8 cellular contexts compared by ENCODE assay signal in genomic region chr1:169367686-169368405, GRCh38. TPM values are rescaled to one million over a fixed set of nuclear protein-coding genes. Genes with fewer than 3 reads are reported as not detected.
DNase-seq lines count a peak whose midpoint lies in the region; ATAC-seq and TF ChIP-seq lines count a peak whose summit lies in the region.

A gene with protein sequence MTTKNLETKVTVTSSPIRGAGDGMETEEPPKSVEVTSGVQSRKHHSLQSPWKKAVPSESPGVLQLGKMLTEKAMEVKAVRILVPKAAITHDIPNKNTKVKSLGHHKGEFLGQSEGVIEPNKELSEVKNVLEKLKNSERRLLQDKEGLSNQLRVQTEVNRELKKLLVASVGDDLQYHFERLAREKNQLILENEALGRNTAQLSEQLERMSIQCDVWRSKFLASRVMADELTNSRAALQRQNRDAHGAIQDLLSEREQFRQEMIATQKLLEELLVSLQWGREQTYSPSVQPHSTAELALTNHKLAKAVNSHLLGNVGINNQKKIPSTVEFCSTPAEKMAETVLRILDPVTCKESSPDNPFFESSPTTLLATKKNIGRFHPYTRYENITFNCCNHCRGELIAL (plus strand): TSS chr1:169368195. CDS start chr1:169369523, 1,328 bp downstream.
Gene NME7 (minus strand): TSS chr1:169367797. CDS start chr1:169367710, 87 bp downstream.

- DNase-seq in GM06990 (ENCODE audit: extremely low read depth, insufficient read length) (peak; percentile 97), NCI-H1092 treated with DMSO at 0.1 percent for 48 hours (lab: John Stamatoyannopoulos, UW) (peak; percentile 98), head of caudate nucleus (peak; percentile 92 to 99 (median 97)), osteocyte (ENCODE audit: extremely low spot score, unreplicated experiment) (peak; percentile 98)
- peak; percentile 95 to 97 for DNase-seq in activated naive CD4-positive, alpha-beta T cell treated with anti-CD3 and anti-CD28 coated beads, Interleukin-2, amount 50 U/mL, for 72 hours (ENCODE audit: low spot score in 2 of 2)

- H3K4me3 ChIP-seq in GM06990 (replicated peaks; ENCODE audit: low read depth, low read length) = peak within 1 kb of the TSS; percentile 79
- peak within 1 kb of the TSS; percentile 73 for H3K4me3 ChIP-seq in thymus (ENCODE audit: low read length)

- no peaks in the 10 kb centered on the region for H3K9me3 ChIP-seq in thymus (ENCODE audit: control insufficient read depth)

- H3K27ac ChIP-seq in thymus (ENCODE audit: low read depth) = peak within 1 kb of the TSS; percentile 86

- H3K36me3 Mint-ChIP-seq in activated naive CD4-positive, alpha-beta T cell treated with anti-CD3 and anti-CD28 coated beads, Interleukin-2, amount 50 U/mL, for 72 hours = peaks cover 0 to 5% of the 10 kb centered on the region in 2 donors
- H3K36me3 Mint-ChIP-seq in osteocyte (ENCODE audit: unreplicated experiment) = peaks cover 12% of the 10 kb centered on the region

- TF ChIP-seq CTCF in GM06990 (IDR thresholded peaks at IDR 0.05; ENCODE audit: insufficient read depth, low read length, poor library complexity, severe bottlenecking) = no peak
- no peak for TF ChIP-seq CTCF in osteocyte (IDR thresholded peaks at IDR 0.05)

- no peaks in the 10 kb centered on the region for H3K9me3 Mint-ChIP-seq in activated naive CD4-positive, alpha-beta T cell treated with anti-CD3 and anti-CD28 coated beads, Interleukin-2, amount 50 U/mL, for 72 hours
- no peaks in the 10 kb centered on the region for H3K9me3 Mint-ChIP-seq in osteocyte (ENCODE audit: unreplicated experiment)

- peaks cover 6% of the 10 kb centered on the region for H3K4me1 ChIP-seq in thymus (ENCODE audit: control insufficient read depth, insufficient read depth, low read length)

- H3K4me1 Mint-ChIP-seq in osteocyte (ENCODE audit: unreplicated experiment) = peaks cover 27% of the 10 kb centered on the region

- ATAC-seq in HG02610 (IDR thresholded peaks at IDR 0.05; ENCODE audit: unreplicated experiment) (peak; percentile 96), SK-N-SH treated with all-trans-retinoic acid at 6 μM for 48 hours (peak; percentile 96)
- ATAC-seq in activated naive CD4-positive, alpha-beta T cell treated with anti-CD3 and anti-CD28 coated beads, Interleukin-2, amount 50 U/mL, for 72 hours = peak; percentile 93 to 94

- no peaks in the 10 kb centered on the region for H3K27me3 Mint-ChIP-seq in osteocyte (ENCODE audit: unreplicated experiment)

- H3K4me3 Mint-ChIP-seq in osteocyte (ENCODE audit: unreplicated experiment) = no peak within 1 kb of the TSS

- H3K36me3 ChIP-seq in GM06990 (ENCODE audit: control insufficient read depth, insufficient read depth, low read length) = no peaks in the 10 kb centered on the region
- H3K36me3 ChIP-seq in thymus (ENCODE audit: control insufficient read depth, insufficient read depth) = no peaks in the 10 kb centered on the region

- no peaks in the 10 kb centered on the region for H3K27me3 ChIP-seq in GM06990 (replicated peaks; ENCODE audit: control insufficient read depth, insufficient read depth, low read length)
- H3K27me3 ChIP-seq in thymus (ENCODE audit: control insufficient read depth, insufficient read depth) = no peaks in the 10 kb centered on the region

- H3K27ac Mint-ChIP-seq in activated naive CD4-positive, alpha-beta T cell treated with anti-CD3 and anti-CD28 coated beads, Interleukin-2, amount 50 U/mL, for 72 hours = no peak within 1 kb of the TSS
- H3K27ac Mint-ChIP-seq in osteocyte (ENCODE audit: unreplicated experiment) = no peak within 1 kb of the TSS

- WGBS in thymus = under 1% methylated on average over 37 of the region's 37 CpGs

- intact Hi-C loops in head of caudate nucleus (cut with DNase I) = no loop called here

TF ChIP-seq in SK-N-SH treated with all-trans-retinoic acid at 6 μM for 48 hours, 23 proteins besides CTCF, POLR2A, EP300 and RAD21:
- TF ChIP-seq ZC3H10 (CRISPR knock-in tag; IDR thresholded peaks at IDR 0.05) = no peak
- TF ChIP-seq CSDC2 (CRISPR knock-in tag; IDR thresholded peaks at IDR 0.05) = no peak
- no peak for TF ChIP-seq RARB (CRISPR knock-in tag; IDR thresholded peaks at IDR 0.05)
- no peak for TF ChIP-seq ZNF565 (CRISPR knock-in tag; conservative IDR thresholded peaks at IDR 0.05; ENCODE audit: low read depth)
- no peak for TF ChIP-seq ARNTL (CRISPR knock-in tag; IDR thresholded peaks at IDR 0.05; ENCODE audit: borderline replicate concordance, low read depth)
- TF ChIP-seq CREB5 (CRISPR knock-in tag; IDR thresholded peaks at IDR 0.05; ENCODE audit: low read depth) = no peak

RNA-seq across cellular contexts. Expression of the first gene that starts in this region (rescaled TPM):
- total RNA-seq in activated naive CD4-positive, alpha-beta T cell treated with anti-CD3 and anti-CD28 coated beads, Interleukin-2, amount 50 U/mL, for 72 hours = 1 to 10 TPM; 6.1 to 9.8 TPM
- 22.4 and 23.2 TPM in 2 replicates for total RNA-seq in osteocyte
- polyA plus RNA-seq in thymus = 16.8 TPM

RNA-seq across cellular contexts. Expression of gene NME7, which starts in this region (rescaled TPM):
- 10 to 100 TPM; 13.0 TPM for total RNA-seq in activated naive CD4-positive, alpha-beta T cell treated with anti-CD3 and anti-CD28 coated beads, Interleukin-2, amount 50 U/mL, for 72 hours
- 16.2 and 20.5 TPM in 2 replicates for total RNA-seq in osteocyte
- 14.9 TPM for polyA plus RNA-seq in thymus

Comparison
In these comparisons a context has a peak if more than half of its experiments do, and no peak if none do; other contexts are left out.
1. Peak in every context shown above with its lines: DNase-seq, ATAC-seq, H3K4me3 ChIP-seq and H3K27ac ChIP-seq.